9 cellular contexts compared by ENCODE assay signal in the genomic region with DNA sequence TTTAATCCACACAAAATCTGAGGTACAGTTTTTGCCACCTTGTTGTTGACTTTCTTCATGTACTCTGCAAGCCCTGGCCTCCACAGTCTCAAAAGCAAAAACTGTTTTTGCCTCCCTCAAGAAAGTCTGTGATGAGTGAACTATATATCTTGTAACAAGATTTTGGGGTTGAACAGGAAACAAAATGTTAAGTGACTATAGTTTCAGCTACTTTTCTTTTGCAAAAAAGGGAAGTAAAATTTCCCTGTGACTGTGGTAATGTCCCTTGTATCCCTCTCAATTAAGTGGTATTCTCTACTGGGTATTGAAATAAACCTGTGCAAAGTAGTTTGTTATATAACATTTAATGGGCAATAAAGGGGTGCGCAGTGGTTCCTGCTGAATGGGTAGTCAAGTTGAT. TPM values are rescaled to one million over a fixed set of nuclear protein-coding genes. Genes with fewer than 3 reads are reported as not detected.
DNase-seq lines count a peak whose midpoint lies in the region; ATAC-seq and TF ChIP-seq lines count a peak whose summit lies in the region.
"Had no signal": no experiment of that assay in that cellular context is flagged by ENCODE, and none has a peak within 500 bp of the region (broad histone marks: within the 10 kb centered on the region; RNA-seq: fewer than 3 reads in every experiment).

No MANE protein-coding gene starts in this region.

- CTCF ChIA-PET in activated naive CD4-positive, alpha-beta T cell treated with anti-CD3 and anti-CD28 coated beads, Interleukin-2, amount 10 ng/mL, durations not matched to agents 7 days and 5 days (lab: Charles Lee): no interaction called here
- CTCF ChIA-PET in T-cell (lab: Charles Lee): interaction anchor here in 1 of 2 donors (0.7 to 1.1 kb wide), 2 partner anchors 29 to 45 kb away, joined by 3 to 4 read pairs; no protein-coding TSS in a partner anchor

- H3K36me3 ChIP-seq in upper lobe of left lung: peaks cover 0 to 3% (median 0%) of the 10 kb centered on the region in 4 donors

- peaks cover 47 to 75% (median 48%) of the 10 kb centered on the region in 4 donors for H3K4me1 ChIP-seq in upper lobe of left lung

- no peak for DNase-seq in activated naive CD4-positive, alpha-beta T cell treated with anti-CD3 and anti-CD28 coated beads, Interleukin-2, amount 10 ng/mL, durations not matched to agents 7 days and 5 days
- DNase-seq in activated naive CD4-positive, alpha-beta T cell treated with anti-CD3 and anti-CD28 coated beads, Interleukin-2, amount 50 U/mL, for 16 hours: no peak
- no peak for DNase-seq in T-cell
- DNase-seq in upper lobe of left lung: no peak
- DNase-seq in H4 (ENCODE audit: low spot score): no peak
- no peak for DNase-seq in HPDE6-E6E7 (ENCODE audit: extremely low spot score)
- DNase-seq in NCI-H1930 (lab: John Stamatoyannopoulos, UW): no peak
- DNase-seq: islet precursor cell had no signal

- no peak overlapping the region for H3K4me3 ChIP-seq in upper lobe of left lung

- H3K27ac Mint-ChIP-seq in activated naive CD4-positive, alpha-beta T cell treated with anti-CD3 and anti-CD28 coated beads, Interleukin-2, amount 10 ng/mL, durations not matched to agents 7 days and 5 days: peak overlapping the region; percentile 84
- peak overlapping the region; percentile 75 for H3K27ac Mint-ChIP-seq in T-cell

- no peaks in the 10 kb centered on the region for H3K9me3 ChIP-seq in upper lobe of left lung

- WGBS in upper lobe of left lung, 2 donors: 97% methylated on average over 1 of the region's 1 CpG

- H3K9me3 Mint-ChIP-seq in activated naive CD4-positive, alpha-beta T cell treated with anti-CD3 and anti-CD28 coated beads, Interleukin-2, amount 10 ng/mL, durations not matched to agents 7 days and 5 days: no peaks in the 10 kb centered on the region
- H3K9me3 Mint-ChIP-seq in T-cell: no peaks in the 10 kb centered on the region

- no peak for TF ChIP-seq POLR2A in upper lobe of left lung (IDR thresholded peaks at IDR 0.05)

- H3K4me1 Mint-ChIP-seq in activated naive CD4-positive, alpha-beta T cell treated with anti-CD3 and anti-CD28 coated beads, Interleukin-2, amount 10 ng/mL, durations not matched to agents 7 days and 5 days: peaks cover 61% of the 10 kb centered on the region
- H3K4me1 Mint-ChIP-seq in T-cell: peaks cover 64 to 87% (median 86%) of the 10 kb centered on the region in 3 donors

- peaks cover 34% of the 10 kb centered on the region for H3K36me3 Mint-ChIP-seq in activated naive CD4-positive, alpha-beta T cell treated with anti-CD3 and anti-CD28 coated beads, Interleukin-2, amount 10 ng/mL, durations not matched to agents 7 days and 5 days
- H3K36me3 Mint-ChIP-seq in T-cell: peaks cover 6% of the 10 kb centered on the region

- H3K4me3 Mint-ChIP-seq in activated naive CD4-positive, alpha-beta T cell treated with anti-CD3 and anti-CD28 coated beads, Interleukin-2, amount 10 ng/mL, durations not matched to agents 7 days and 5 days: no peak overlapping the region
- peak overlapping the region in 1 of 3 donors; percentile 22 for H3K4me3 Mint-ChIP-seq in T-cell

- H3K27me3 ChIP-seq in upper lobe of left lung: no peaks in the 10 kb centered on the region

- ATAC-seq in HG03060 (IDR thresholded peaks at IDR 0.05; ENCODE audit: low read depth, unreplicated experiment) (peak; percentile 38), T-cell (replicated peaks in 1 of 4) (no peak), upper lobe of left lung (ENCODE audit: low FRiP score in 2 of 2) (peak in 1 of 2 donors; percentile 47)

- no peak for TF ChIP-seq CTCF in upper lobe of left lung (IDR thresholded peaks at IDR 0.05)

- POLR2A ChIA-PET in T-cell (lab: Charles Lee): interaction anchor here in 1 of 2 donors (0.7 kb wide), 1 partner anchor 83 kb away, joined by 3 read pairs; no protein-coding TSS in a partner anchor

- no peaks in the 10 kb centered on the region for H3K27me3 Mint-ChIP-seq in activated naive CD4-positive, alpha-beta T cell treated with anti-CD3 and anti-CD28 coated beads, Interleukin-2, amount 10 ng/mL, durations not matched to agents 7 days and 5 days
- H3K27me3 Mint-ChIP-seq in T-cell: no peaks in the 10 kb centered on the region

- TF ChIP-seq EP300 in upper lobe of left lung (IDR thresholded peaks at IDR 0.05): no peak

- H3K27ac ChIP-seq in upper lobe of left lung: peak overlapping the region; percentile 3 to 76 (median 44)

RNA-seq across cellular contexts. Expression of gene SCAANT1, which starts 21.3 kb away (rescaled TPM):
- total RNA-seq in T-cell: 1 to 10 TPM in 1 of 5 donors, not detected in 4; 5.7 TPM
- not detected for total RNA-seq in upper lobe of left lung
- total RNA-seq in H4 (2014; rRNA removed; shearing (Covaris generic)): not detected in 2 replicates
